In genomic region chr10:101609481-101609880, GRCh38 we compare ENCODE assay signal across 2 cellular contexts.
TF ChIP-seq lines count a peak whose summit lies in the region.

No MANE protein-coding gene starts in this region.

TF ChIP-seq in SK-N-SH, 30 proteins besides CTCF, POLR2A, EP300 and RAD21:
- TF ChIP-seq, protein P1, sequence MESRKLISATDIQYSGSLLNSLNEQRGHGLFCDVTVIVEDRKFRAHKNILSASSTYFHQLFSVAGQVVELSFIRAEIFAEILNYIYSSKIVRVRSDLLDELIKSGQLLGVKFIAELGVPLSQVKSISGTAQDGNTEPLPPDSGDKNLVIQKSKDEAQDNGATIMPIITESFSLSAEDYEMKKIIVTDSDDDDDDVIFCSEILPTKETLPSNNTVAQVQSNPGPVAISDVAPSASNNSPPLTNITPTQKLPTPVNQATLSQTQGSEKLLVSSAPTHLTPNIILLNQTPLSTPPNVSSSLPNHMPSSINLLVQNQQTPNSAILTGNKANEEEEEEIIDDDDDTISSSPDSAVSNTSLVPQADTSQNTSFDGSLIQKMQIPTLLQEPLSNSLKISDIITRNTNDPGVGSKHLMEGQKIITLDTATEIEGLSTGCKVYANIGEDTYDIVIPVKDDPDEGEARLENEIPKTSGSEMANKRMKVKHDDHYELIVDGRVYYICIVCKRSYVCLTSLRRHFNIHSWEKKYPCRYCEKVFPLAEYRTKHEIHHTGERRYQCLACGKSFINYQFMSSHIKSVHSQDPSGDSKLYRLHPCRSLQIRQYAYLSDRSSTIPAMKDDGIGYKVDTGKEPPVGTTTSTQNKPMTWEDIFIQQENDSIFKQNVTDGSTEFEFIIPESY (IDR thresholded peaks at IDR 0.05; ENCODE audit: borderline replicate concordance, low read depth): no peak
- TF ChIP-seq TEAD4 (IDR thresholded peaks at IDR 0.05; ENCODE audit: borderline replicate concordance, insufficient read depth): no peak
- TF ChIP-seq FOSL2 (IDR thresholded peaks at IDR 0.05; ENCODE audit: borderline replicate concordance, low read depth): 0 out of 2 replicates have a peak, but pooled peaks have one; percentile 1
- TF ChIP-seq POLR2AphosphoS5 (IDR thresholded peaks at IDR 0.05; ENCODE audit: low read depth, low read length): no peak
- TF ChIP-seq JUND (IDR thresholded peaks at IDR 0.05): no peak

TF ChIP-seq in SK-N-SH treated with all-trans-retinoic acid at 6 μM for 48 hours, 23 proteins besides CTCF, POLR2A, EP300 and RAD21 (continued from another document):
- TF ChIP-seq, protein P2, sequence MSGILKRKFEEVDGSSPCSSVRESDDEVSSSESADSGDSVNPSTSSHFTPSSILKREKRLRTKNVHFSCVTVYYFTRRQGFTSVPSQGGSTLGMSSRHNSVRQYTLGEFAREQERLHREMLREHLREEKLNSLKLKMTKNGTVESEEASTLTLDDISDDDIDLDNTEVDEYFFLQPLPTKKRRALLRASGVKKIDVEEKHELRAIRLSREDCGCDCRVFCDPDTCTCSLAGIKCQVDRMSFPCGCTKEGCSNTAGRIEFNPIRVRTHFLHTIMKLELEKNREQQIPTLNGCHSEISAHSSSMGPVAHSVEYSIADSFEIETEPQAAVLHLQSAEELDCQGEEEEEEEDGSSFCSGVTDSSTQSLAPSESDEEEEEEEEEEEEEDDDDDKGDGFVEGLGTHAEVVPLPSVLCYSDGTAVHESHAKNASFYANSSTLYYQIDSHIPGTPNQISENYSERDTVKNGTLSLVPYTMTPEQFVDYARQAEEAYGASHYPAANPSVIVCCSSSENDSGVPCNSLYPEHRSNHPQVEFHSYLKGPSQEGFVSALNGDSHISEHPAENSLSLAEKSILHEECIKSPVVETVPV (CRISPR knock-in tag; IDR thresholded peaks at IDR 0.05): no peak
- TF ChIP-seq TSHZ2 (CRISPR knock-in tag; IDR thresholded peaks at IDR 0.05) (no peak), TOX (CRISPR knock-in tag; IDR thresholded peaks at IDR 0.05; ENCODE audit: borderline replicate concordance) (no peak)
